Comparison of ENCODE assay signal across 8 cellular contexts in genomic region chr5:157994906-157995519, GRCh38.
DNase-seq lines count a peak whose midpoint lies in the region; ATAC-seq, FAIRE-seq and TF ChIP-seq lines count a peak whose summit lies in the region.

No MANE protein-coding gene starts in this region.

- no peaks in the 10 kb centered on the region for H3K9me3 ChIP-seq in stomach

- TF ChIP-seq EP300 in stomach (IDR thresholded peaks at IDR 0.05) = no peak

- intact Hi-C loops in stomach (cut with DNase I; ENCODE audit: low total_unique reads) = loop anchor here (10.0 kb wide), 1 partner anchor 180 kb away; no protein-coding TSS in a partner anchor

- peaks cover 0 to 10% (median 6%) of the 10 kb centered on the region in 4 donors for H3K4me1 ChIP-seq in stomach

- peak; percentile 89 for ATAC-seq in HG03175 (IDR thresholded peaks at IDR 0.05; ENCODE audit: unreplicated experiment)

- H3K4me3 ChIP-seq in epithelial cell of proximal tubule (ENCODE audit: low read depth, low read length) = no peak overlapping the region
- no peak overlapping the region for H3K4me3 ChIP-seq in stomach

- WGBS in stomach, 5 donors = 16 to 24% (median 17%) methylated on average over 8 of the region's 8 CpGs

- peak; percentile 83 for TF ChIP-seq CTCF in epithelial cell of proximal tubule (conservative IDR thresholded peaks at IDR 0.05; ENCODE audit: low read depth, low read length)
- peak in 5 of 7 experiments; percentile 52 to 82 (median 62) for TF ChIP-seq CTCF in stomach (IDR thresholded peaks at IDR 0.05)

- H3K27me3 ChIP-seq in stomach = no peaks in the 10 kb centered on the region

- DNase-seq in AG08395 (ENCODE audit: low spot score) (peak; percentile 85), GM18507 (ENCODE audit: extremely low spot score, insufficient read length, low read depth) (peak; percentile 11), NCI-H774 (lab: John Stamatoyannopoulos, UW) (peak; percentile 52), epithelial cell of proximal tubule (ENCODE audit: low read depth) (no peak), myocyte (ENCODE audit: low read depth) (peak; percentile 78), stomach (peak; percentile 79)
- DNase-seq in activated CD8-positive, alpha-beta memory T cell treated with anti-CD3 and anti-CD28 coated beads, Interleukin-2, amount 50 U/mL, for 4 hours = peak; percentile 29

- H3K36me3 ChIP-seq in stomach = no peaks in the 10 kb centered on the region

- peak overlapping the region in 1 of 5 donors; percentile 21 for H3K27ac ChIP-seq in stomach

- no peak for TF ChIP-seq POLR2A in stomach (IDR thresholded peaks at IDR 0.05)

- FAIRE-seq in GM18507 (lab: Jason Lieb, UNC) = peak; percentile 73
